ENCODE assay signal across 1 cellular context in the genomic region with DNA sequence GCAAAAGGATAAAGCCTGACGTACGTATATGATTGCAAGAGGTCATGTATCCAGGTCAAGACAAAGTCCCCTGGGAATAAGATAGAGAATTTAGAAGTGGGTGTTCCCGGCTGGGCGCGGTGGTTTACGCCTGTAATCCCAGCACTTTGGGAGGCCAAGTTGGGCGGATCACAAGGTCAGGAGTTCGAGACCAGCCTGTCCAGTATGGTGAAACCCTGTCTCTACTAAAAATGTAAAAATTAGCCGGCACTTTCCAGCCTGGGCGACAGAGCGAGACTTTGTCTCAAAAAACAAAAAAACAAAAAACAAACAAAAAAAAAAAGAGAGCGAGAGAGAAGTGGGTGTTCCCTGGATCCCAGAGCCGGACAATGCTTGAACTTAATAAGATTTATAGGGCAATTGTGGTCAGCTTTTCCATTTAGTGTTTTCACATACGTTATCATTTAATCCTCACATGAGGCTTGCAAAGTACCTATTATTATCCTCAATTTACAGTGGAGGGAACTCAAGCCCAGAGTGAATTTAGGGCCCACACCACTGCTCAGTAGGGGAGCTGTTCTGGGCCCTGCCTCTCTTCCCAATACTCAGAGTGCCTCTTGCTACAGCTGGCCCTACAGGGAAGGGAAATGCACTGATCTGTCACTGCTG.
TF ChIP-seq lines count a peak whose summit lies in the region.

No MANE protein-coding gene starts in this region.

TF ChIP-seq in H1, 55 proteins besides CTCF, POLR2A, EP300 and RAD21:
- no peak for TF ChIP-seq KDM1A (IDR thresholded peaks at IDR 0.05; ENCODE audit: borderline replicate concordance, low read length)
- no peak for TF ChIP-seq JUN (IDR thresholded peaks at IDR 0.05; ENCODE audit: low read depth, low read length)
- TF ChIP-seq ZNF274 (IDR thresholded peaks at IDR 0.05; ENCODE audit: borderline replicate concordance, extremely low read depth, low read length), result no peak
- TF ChIP-seq POLR2AphosphoS5 (IDR thresholded peaks at IDR 0.05; ENCODE audit: low read depth, low read length), result no peak
- no peak for TF ChIP-seq BRCA1 (IDR thresholded peaks at IDR 0.05; ENCODE audit: low read depth, low read length)
- TF ChIP-seq CTBP2 (IDR thresholded peaks at IDR 0.05; ENCODE audit: borderline replicate concordance, insufficient read depth, insufficient read length, low read length), result no peak
- TF ChIP-seq, protein P1, sequence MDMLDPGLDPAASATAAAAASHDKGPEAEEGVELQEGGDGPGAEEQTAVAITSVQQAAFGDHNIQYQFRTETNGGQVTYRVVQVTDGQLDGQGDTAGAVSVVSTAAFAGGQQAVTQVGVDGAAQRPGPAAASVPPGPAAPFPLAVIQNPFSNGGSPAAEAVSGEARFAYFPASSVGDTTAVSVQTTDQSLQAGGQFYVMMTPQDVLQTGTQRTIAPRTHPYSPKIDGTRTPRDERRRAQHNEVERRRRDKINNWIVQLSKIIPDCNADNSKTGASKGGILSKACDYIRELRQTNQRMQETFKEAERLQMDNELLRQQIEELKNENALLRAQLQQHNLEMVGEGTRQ (IDR thresholded peaks at IDR 0.05; ENCODE audit: low read length), result no peak
